8 cellular contexts compared by ENCODE assay signal in genomic region chr14:31286456-31287293, GRCh38.
DNase-seq lines count a peak whose midpoint lies in the region; TF ChIP-seq lines count a peak whose summit lies in the region.
"Had no signal": no experiment of that assay in that cellular context is flagged by ENCODE, and none has a peak within 500 bp of the region (broad histone marks: within the 10 kb centered on the region; RNA-seq: fewer than 3 reads in every experiment).

No MANE protein-coding gene starts in this region.

- TF ChIP-seq CTCF in GM12864 (IDR thresholded peaks at IDR 0.05; ENCODE audit: low read depth, low read length, missing control alignments), result peak; percentile 69
- peak; percentile 25; the same call in 1 of the 2 replicates for TF ChIP-seq CTCF in MM.1S (IDR thresholded peaks at IDR 0.05; ENCODE audit: low read length)
- peak; percentile 49 for TF ChIP-seq CTCF in choroid plexus epithelial cell (conservative IDR thresholded peaks at IDR 0.05; ENCODE audit: low read depth, low read length)
- TF ChIP-seq CTCF in osteoblast (IDR thresholded peaks at IDR 0.05; ENCODE audit: extremely low read depth, low read depth, low read length), result peak; percentile 25

- H3K4me3 ChIP-seq in GM12864 (ENCODE audit: low read depth, low read length) (no peak overlapping the region), MM.1S (ENCODE audit: low read length) (no peak overlapping the region), choroid plexus epithelial cell (ENCODE audit: low read depth, low read length) (no peak overlapping the region), osteoblast (ENCODE audit: insufficient read depth, low read length) (no peak overlapping the region)

- no peak overlapping the region for H3K9ac ChIP-seq in MM.1S (ENCODE audit: low read length)

- no peak for DNase-seq in GM12864 (ENCODE audit: low read depth)
- no peak for DNase-seq in MM.1S
- no peak for DNase-seq in choroid plexus epithelial cell (ENCODE audit: low read depth)
- no peak for DNase-seq in osteoblast (ENCODE audit: insufficient read length, low spot score, missing footprints)
- no peak for DNase-seq in NCI-H187 (lab: John Stamatoyannopoulos, UW)
- DNase-seq in Ammon's horn (ENCODE audit: low spot score), result no peak
- DNase-seq in NCI-H345 (lab: John Stamatoyannopoulos, UW), result no peak
- DNase-seq: stimulated activated naive CD4-positive, alpha-beta T cell had no signal

- no peaks in the 10 kb centered on the region for H3K79me2 ChIP-seq in MM.1S (ENCODE audit: low read length)
- H3K79me2 ChIP-seq in osteoblast (ENCODE audit: insufficient read depth, low read length), result no peaks in the 10 kb centered on the region

- H3F3A ChIP-seq in MM.1S (ENCODE audit: insufficient read depth, low read length), result 0 out of 2 replicates have a peak, but pooled peaks cover 4% of the 10 kb centered on the region

- H4K20me1 ChIP-seq in MM.1S (ENCODE audit: insufficient read depth, low read length) (no peaks in the 10 kb centered on the region), osteoblast (ENCODE audit: insufficient read depth, low read length) (no peaks in the 10 kb centered on the region)

- H3K27me3 ChIP-seq in MM.1S (replicated peaks; ENCODE audit: insufficient read depth, low read length) (no peaks in the 10 kb centered on the region), osteoblast (ENCODE audit: insufficient read depth, low read length) (no peaks in the 10 kb centered on the region)

- no peak overlapping the region for H3K4me2 ChIP-seq in MM.1S (ENCODE audit: low read depth, low read length)
- H3K4me2 ChIP-seq in osteoblast (ENCODE audit: insufficient read depth, low read length), result no peak overlapping the region

- H2AFZ ChIP-seq in MM.1S (ENCODE audit: low read length) (no peak overlapping the region), osteoblast (ENCODE audit: low read length) (no peak overlapping the region)

- H3K9me3 ChIP-seq in MM.1S (replicated peaks; ENCODE audit: insufficient read depth, low read length), result no peaks in the 10 kb centered on the region
- no peaks in the 10 kb centered on the region for H3K9me3 ChIP-seq in osteoblast (ENCODE audit: low read depth, low read length)

- H3K4me1 ChIP-seq in MM.1S (ENCODE audit: low read length) (0 out of 2 replicates have a peak, but pooled peaks cover 8% of the 10 kb centered on the region), osteoblast (ENCODE audit: insufficient read depth, low read length) (peaks cover 3% of the 10 kb centered on the region)

- H3K27ac ChIP-seq in MM.1S (ENCODE audit: low read length) (no peak overlapping the region), osteoblast (ENCODE audit: low read depth, low read length) (no peak overlapping the region)

- H3K36me3 ChIP-seq in MM.1S (replicated peaks; ENCODE audit: insufficient read depth, low read length), result no peaks in the 10 kb centered on the region
- H3K36me3 ChIP-seq in osteoblast (ENCODE audit: insufficient read depth, low read length), result no peaks in the 10 kb centered on the region

- H3K9me2 ChIP-seq in MM.1S (replicated peaks; ENCODE audit: insufficient read depth, low read length), result no peaks in the 10 kb centered on the region
